Comparison of ENCODE assay signal across 14 cellular contexts in genomic region chr7:6422926-6423632, GRCh38. TPM values are rescaled to one million over a fixed set of nuclear protein-coding genes. Genes with fewer than 3 reads are reported as not detected.
DNase-seq lines count a peak whose midpoint lies in the region; ATAC-seq and TF ChIP-seq lines count a peak whose summit lies in the region.
"Had no signal": no experiment of that assay in that cellular context is flagged by ENCODE, and none has a peak within 500 bp of the region (broad histone marks: within the 10 kb centered on the region; RNA-seq: fewer than 3 reads in every experiment).

No MANE protein-coding gene starts in this region.

- H3K36me3 ChIP-seq in HEK293 (ENCODE audit: control insufficient read depth in 2 of 2, insufficient read depth in 1 of 2, low read length in 2 of 2) (peaks cover 7 to 53% of the 10 kb centered on the region in 2 experiments; a peak in 2 of 3 replicates), mucosa of descending colon (ENCODE audit: low read depth) (no peaks in the 10 kb centered on the region), thyroid gland (peaks cover 30 to 32% of the 10 kb centered on the region in 2 donors)

- H3K27me3 Mint-ChIP-seq in activated CD4-positive, alpha-beta memory T cell treated with anti-CD3 and anti-CD28 coated beads for 36 hours, result no peaks in the 10 kb centered on the region
- H3K27me3 Mint-ChIP-seq: memory B cell had no signal

- H3K27ac ChIP-seq in HEK293 (ENCODE audit: extremely low read depth, low read depth, low read length) (no peak overlapping the region), thyroid gland (no peak overlapping the region)

- no peak overlapping the region for H3K4me3 Mint-ChIP-seq in activated CD4-positive, alpha-beta memory T cell treated with anti-CD3 and anti-CD28 coated beads for 36 hours
- H3K4me3 Mint-ChIP-seq: endodermal cell, memory B cell had no signal

- TF ChIP-seq CTCF in HEK293 (tag by site-specific recombination; IDR thresholded peaks at IDR 0.05), result no peak
- TF ChIP-seq CTCF in mucosa of descending colon (IDR thresholded peaks at IDR 0.05), result no peak
- no peak for TF ChIP-seq CTCF in thyroid gland (IDR thresholded peaks at IDR 0.05)

- no peaks in the 10 kb centered on the region for H3K9me3 Mint-ChIP-seq in activated CD4-positive, alpha-beta memory T cell treated with anti-CD3 and anti-CD28 coated beads for 36 hours
- H3K9me3 Mint-ChIP-seq: memory B cell had no signal

- no peaks in the 10 kb centered on the region for H3K4me1 ChIP-seq in HEK293 (ENCODE audit: control insufficient read depth, insufficient read depth, low read length)
- no peaks in the 10 kb centered on the region for H3K4me1 ChIP-seq in mucosa of descending colon (ENCODE audit: low read depth)
- H3K4me1 ChIP-seq in thyroid gland, result no peaks in the 10 kb centered on the region

- peak; percentile 55 for DNase-seq in Ammon's horn (ENCODE audit: low spot score)
- DNase-seq in activated CD4-positive, alpha-beta memory T cell treated with anti-CD3 and anti-CD28 coated beads for 36 hours, result peak; percentile 23
- no peak for DNase-seq in mucosa of descending colon
- DNase-seq in GM03348 (ENCODE audit: low spot score), result no peak
- DNase-seq in kidney tubule cell (ENCODE audit: low spot score), result no peak
- DNase-seq in thyroid gland, result no peak
- DNase-seq: endodermal cell, NCI-H748 treated with DMSO at 0.1 percent for 48 hours, RPMI8226, T-helper 9 cell had no signal

- CTCF ChIA-PET in HEK293 (lab: Yijun Ruan, JAX), result interaction anchor here (0.9 kb wide), 1 partner anchor 566 kb away, joined by 3 read pairs; no protein-coding TSS in a partner anchor
- CTCF ChIA-PET in activated CD4-positive, alpha-beta memory T cell treated with anti-CD3 and anti-CD28 coated beads for 36 hours (lab: Charles Lee), result no interaction called here

- whole genome bisulfite sequencing in thyroid gland, 2 donors, result 91 to 96% methylated on average over 18 of the region's 18 CpGs

- H3K9me3 ChIP-seq in HEK293 (ENCODE audit: control insufficient read depth, insufficient read depth, low read depth, low read length), result no peaks in the 10 kb centered on the region
- no peaks in the 10 kb centered on the region for H3K9me3 ChIP-seq in mucosa of descending colon
- H3K9me3 ChIP-seq in thyroid gland, result no peaks in the 10 kb centered on the region

- ATAC-seq in mucosa of descending colon, result peak; percentile 17
- no peak for ATAC-seq in GM21723 (IDR thresholded peaks at IDR 0.05; ENCODE audit: unreplicated experiment)

- no peak overlapping the region for H3K27ac Mint-ChIP-seq in activated CD4-positive, alpha-beta memory T cell treated with anti-CD3 and anti-CD28 coated beads for 36 hours
- H3K27ac Mint-ChIP-seq: endodermal cell had no signal

- POLR2A ChIA-PET in HEK293 (lab: Yijun Ruan, JAX), result interaction anchor here (0.5 kb wide), 1 partner anchor 18 kb away, joined by 3 read pairs; no protein-coding TSS in a partner anchor
- POLR2A ChIA-PET in activated CD4-positive, alpha-beta memory T cell treated with anti-CD3 and anti-CD28 coated beads for 36 hours (lab: Charles Lee), result no interaction called here

- H3K36me3 Mint-ChIP-seq in activated CD4-positive, alpha-beta memory T cell treated with anti-CD3 and anti-CD28 coated beads for 36 hours, result peaks cover 14% of the 10 kb centered on the region

- H3K4me3 ChIP-seq in HEK293 (ENCODE audit: low read depth, low read length) (no peak overlapping the region), mucosa of descending colon (no peak overlapping the region), thyroid gland (replicated peaks in 1 of 3) (no peak overlapping the region)
- H3K4me3 ChIP-seq: skin epidermis had no signal

- no peak for TF ChIP-seq POLR2A in thyroid gland (IDR thresholded peaks at IDR 0.05)

- intact Hi-C loops in activated CD4-positive, alpha-beta memory T cell treated with anti-CD3 and anti-CD28 coated beads for 36 hours (cut with micrococcal nuclease), result no loop called here
- intact Hi-C loops in mucosa of descending colon (cut with DNase I, micrococcal nuclease), result no loop called here
- intact Hi-C loops in thyroid gland (cut with DNase I), result no loop called here

- peaks cover 9% of the 10 kb centered on the region for H3K4me1 Mint-ChIP-seq in activated CD4-positive, alpha-beta memory T cell treated with anti-CD3 and anti-CD28 coated beads for 36 hours (ENCODE audit: low read depth)
- H3K4me1 Mint-ChIP-seq: endodermal cell had no signal

- no peaks in the 10 kb centered on the region for H3K27me3 ChIP-seq in thyroid gland

TF ChIP-seq in HEK293, 187 proteins besides CTCF, POLR2A, EP300 and RAD21:
- TF ChIP-seq ZXDB (tag by site-specific recombination; IDR thresholded peaks at IDR 0.05), result no peak
- peak; percentile 82 for TF ChIP-seq ZNF121 (tag by site-specific recombination; IDR thresholded peaks at IDR 0.05)
TF ChIP-seq in HEK293: peak in this region for 1.

RNA-seq across cellular contexts. Expression of gene DAGLB, which starts 24.7 kb away (rescaled TPM):
- 10 to 100 TPM; 12.8 to 13.6 TPM for total RNA-seq in activated CD4-positive, alpha-beta memory T cell treated with anti-CD3 and anti-CD28 coated beads for 36 hours
- total RNA-seq in mucosa of descending colon, result 10 to 100 TPM; 18.4 to 25.4 (median 20.3) TPM
- 10 to 100 TPM; 14.1 to 18.4 (median 16.2) TPM for total RNA-seq in thyroid gland

RNA-seq across cellular contexts. Expression of gene RAC1, which starts 48.8 kb away (rescaled TPM):
- total RNA-seq in activated CD4-positive, alpha-beta memory T cell treated with anti-CD3 and anti-CD28 coated beads for 36 hours, result 100 to 1,000 TPM; 188 to 196 TPM
- total RNA-seq in mucosa of descending colon, result 100 to 1,000 TPM; 294 to 402 (median 391) TPM
- 100 to 1,000 TPM; 141 to 284 (median 180) TPM for total RNA-seq in thyroid gland

Comparison
In these comparisons a context has a peak if more than half of its experiments do, and no peak if none do; other contexts are left out.
1. DNase-seq: peak in Ammon's horn (single experiment) and activated CD4-positive, alpha-beta memory T cell treated with anti-CD3 and anti-CD28 coated beads for 36 hours (single experiment); none in mucosa of descending colon (0 of 3), GM03348 (single experiment), kidney tubule cell (single experiment) and thyroid gland (0 of 2).